33 cellular contexts compared by ENCODE assay signal in the genomic region with DNA sequence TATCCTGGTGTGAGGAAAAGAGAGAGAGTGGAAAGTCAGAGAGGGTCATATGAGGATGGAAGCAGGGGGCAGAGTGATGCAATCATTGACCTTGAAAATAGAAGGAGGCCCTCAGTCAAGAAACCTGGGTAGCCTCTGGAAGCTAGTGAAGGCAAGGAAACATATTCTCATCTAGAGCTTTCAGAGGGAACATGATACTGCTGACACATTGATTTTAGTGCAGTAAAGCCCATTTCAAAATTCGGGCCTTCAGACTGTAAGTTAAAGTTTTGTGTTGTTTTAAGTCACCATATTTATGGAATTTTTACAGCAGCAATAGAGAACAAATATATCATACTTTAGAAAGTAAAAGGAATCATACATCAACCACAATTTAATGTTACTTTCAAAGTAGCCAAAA.
DNase-seq lines count a peak whose midpoint lies in the region; ATAC-seq, FAIRE-seq and TF ChIP-seq lines count a peak whose summit lies in the region.
"Had no signal": no experiment of that assay in that cellular context is flagged by ENCODE, and none has a peak within 500 bp of the region (broad histone marks: within the 10 kb centered on the region; RNA-seq: fewer than 3 reads in every experiment).

No MANE protein-coding gene starts in this region.

- H3K18ac ChIP-seq in IMR-90 (ENCODE audit: low read depth, low read length): no peak overlapping the region

- TF ChIP-seq EP300 in HepG2 (IDR thresholded peaks at IDR 0.05; ENCODE audit: low read depth in 2 of 2, low read length in 2 of 2) (no peak), HepG2 (CRISPR knock-in tag; IDR thresholded peaks at IDR 0.05; ENCODE audit: borderline replicate concordance) (no peak), K562 (IDR thresholded peaks at IDR 0.05; ENCODE audit: low read length) (no peak), transverse colon (IDR thresholded peaks at IDR 0.05; ENCODE audit: low read depth) (no peak)

- no peak for TF ChIP-seq CTCF in HepG2 (CRISPR knock-in tag; IDR thresholded peaks at IDR 0.05)
- no peak for TF ChIP-seq CTCF in right lobe of liver (IDR thresholded peaks at IDR 0.05)
- no peak for TF ChIP-seq CTCF in IMR-90 (conservative IDR thresholded peaks at IDR 0.05; ENCODE audit: low read depth, low read length)
- no peak for TF ChIP-seq CTCF in K562 (IDR thresholded peaks at IDR 0.05 in 2 of 3, conservative IDR thresholded peaks at IDR 0.05 in 1 of 3; ENCODE audit: insufficient read depth in 2 of 3, low read depth in 1 of 3, low read length in 3 of 3)
- TF ChIP-seq CTCF in transverse colon (IDR thresholded peaks at IDR 0.05): no peak

- H3K27ac ChIP-seq in HepG2 (ENCODE audit: extremely low read length, insufficient read depth, low read length) (no peak overlapping the region), right lobe of liver (no peak overlapping the region), IMR-90 (ENCODE audit: insufficient read depth, low read length) (no peak overlapping the region), K562 (ENCODE audit: extremely low read depth, low read depth, low read length) (no peak overlapping the region), transverse colon (no peak overlapping the region)
- H3K27ac ChIP-seq: 22Rv1; A549; BLaER1; BLaER1 treated with 17β-estradiol and CSF1 and Interleukin-3, amounts not matched to agents 10 nM and 100 nM; C4-2B had no signal

- H3K4me1 ChIP-seq in HepG2 (ENCODE audit: insufficient read depth, low read length) (no peaks in the 10 kb centered on the region), right lobe of liver (no peaks in the 10 kb centered on the region), IMR-90 (ENCODE audit: control insufficient read depth, insufficient read depth, low read length) (no peaks in the 10 kb centered on the region), K562 (replicated peaks in 1 of 2; ENCODE audit: control insufficient read depth in 2 of 2, insufficient read depth in 2 of 2, low read length in 2 of 2) (no peaks in the 10 kb centered on the region), transverse colon (no peaks in the 10 kb centered on the region)
- H3K4me1 ChIP-seq: A549; BE2C; BLaER1; BLaER1 treated with 17β-estradiol and CSF1 and Interleukin-3, amounts not matched to agents 10 nM and 100 nM; Caco-2 had no signal

- no peak overlapping the region for H2BK5ac ChIP-seq in IMR-90 (ENCODE audit: low read depth, low read length, poor library complexity, severe bottlenecking)

- H3K9ac ChIP-seq in HepG2 (ENCODE audit: insufficient read depth, low read depth, low read length) (no peak overlapping the region), IMR-90 (ENCODE audit: low read depth, low read length) (no peak overlapping the region), K562 (ENCODE audit: insufficient read depth in 1 of 2, low read depth in 2 of 2, low read length in 2 of 2) (no peak overlapping the region)
- H3K9ac ChIP-seq: BLaER1; BLaER1 treated with 17β-estradiol and CSF1 and Interleukin-3, amounts not matched to agents 10 nM and 100 nM had no signal

- no peak overlapping the region for H3K56ac ChIP-seq in IMR-90 (ENCODE audit: extremely low read depth, insufficient read depth, low read length)

- TF ChIP-seq POLR2A in HepG2 (IDR thresholded peaks at IDR 0.05; ENCODE audit: insufficient read depth in 1 of 2, low read depth in 2 of 2, low read length in 2 of 2) (no peak), right lobe of liver (IDR thresholded peaks at IDR 0.05) (no peak), IMR-90 (IDR thresholded peaks at IDR 0.05; ENCODE audit: low read depth, low read length) (no peak), K562 (conservative IDR thresholded peaks at IDR 0.05) (no peak), transverse colon (IDR thresholded peaks at IDR 0.05) (no peak)

- no peak overlapping the region for H3K23ac ChIP-seq in IMR-90 (ENCODE audit: low read depth, low read length)

- no peak for FAIRE-seq in HepG2 (lab: Jason Lieb, UNC)
- no peak for FAIRE-seq in K562 (lab: Jason Lieb, UNC)
- FAIRE-seq: A204.1, A549, D721Med had no signal

- no peak overlapping the region for H2BK15ac ChIP-seq in IMR-90 (ENCODE audit: low read depth, low read length)

- no peaks in the 10 kb centered on the region for H3K27me3 ChIP-seq in HepG2 (ENCODE audit: control insufficient read depth in 1 of 2, insufficient read depth in 2 of 2, low read length in 2 of 2)
- H3K27me3 ChIP-seq in right lobe of liver: no peaks in the 10 kb centered on the region
- no peaks in the 10 kb centered on the region for H3K27me3 ChIP-seq in IMR-90 (ENCODE audit: control insufficient read depth, insufficient read depth, low read length)
- no peaks in the 10 kb centered on the region for H3K27me3 ChIP-seq in K562 (ENCODE audit: control insufficient read depth in 2 of 2, insufficient read depth in 2 of 2, low read length in 2 of 2)
- H3K27me3 ChIP-seq in transverse colon: no peaks in the 10 kb centered on the region
- H3K27me3 ChIP-seq: BE2C; BLaER1; BLaER1 treated with 17β-estradiol and CSF1 and Interleukin-3, amounts not matched to agents 10 nM and 100 nM had no signal

- no peak overlapping the region for H3K14ac ChIP-seq in IMR-90 (replicated peaks; ENCODE audit: low read depth, low read length)

- H3K9me3 ChIP-seq in HepG2 (ENCODE audit: low read length): no peaks in the 10 kb centered on the region
- H3K9me3 ChIP-seq in right lobe of liver: no peaks in the 10 kb centered on the region
- H3K9me3 ChIP-seq in IMR-90 (ENCODE audit: control insufficient read depth, insufficient read depth, low read length): 0 out of 2 replicates have a peak, but pooled peaks cover 2% of the 10 kb centered on the region
- H3K9me3 ChIP-seq in K562 (replicated peaks; ENCODE audit: control insufficient read depth, insufficient read depth, low read depth, low read length): no peaks in the 10 kb centered on the region
- H3K9me3 ChIP-seq in transverse colon: no peaks in the 10 kb centered on the region
- H3K9me3 ChIP-seq: A549; BE2C; BLaER1; BLaER1 treated with 17β-estradiol and CSF1 and Interleukin-3, amounts not matched to agents 10 nM and 100 nM; Caco-2 had no signal

- no peak overlapping the region for H4K91ac ChIP-seq in IMR-90 (ENCODE audit: insufficient read depth, low read depth, low read length)

- no peak for DNase-seq in HepG2 (ENCODE audit: low spot score)
- no peak for DNase-seq in right lobe of liver
- no peak for DNase-seq in IMR-90
- DNase-seq in K562 (ENCODE audit: extremely low read depth in 1 of 4, low spot score in 3 of 4): no peak
- no peak for DNase-seq in transverse colon
- DNase-seq in NCI-H146 treated with DMSO at 0.1 percent for 48 hours (lab: John Stamatoyannopoulos, UW; ENCODE audit: unreplicated experiment): no peak
- DNase-seq: 8988T; ACHN; AML-193; BE2C; C1 segment of cervical spinal cord; Caco-2; Calu3; CD4-positive, alpha-beta memory T cell; CD4-positive, alpha-beta T cell; CD4-positive, CD25-positive, alpha-beta regulatory T cell; CD8-positive, alpha-beta memory T cell; CD8-positive, alpha-beta T cell; COR-L47; DMS 273 treated with DMSO at 0.1 percent for 48 hours; DMS153; DMS53; DMS79; DMS79 treated with DMSO at 0.1 percent for 48 hours; DND-41; EL had no signal

- POLR2A ChIA-PET in HepG2 (lab: Yijun Ruan, JAX): no interaction called here
- POLR2A ChIA-PET in IMR-90 (lab: Charles Lee; ENCODE audit: unreplicated experiment): no interaction called here
- POLR2A ChIA-PET in K562 (lab: Yijun Ruan, JAX): no interaction called here

- H3K4me2 ChIP-seq in HepG2 (ENCODE audit: low read depth, low read length) (no peak overlapping the region), IMR-90 (ENCODE audit: low read depth, low read length) (no peak overlapping the region), K562 (ENCODE audit: insufficient read depth, low read length) (no peak overlapping the region)
- H3K4me2 ChIP-seq: A549; BLaER1; BLaER1 treated with 17β-estradiol and CSF1 and Interleukin-3, amounts not matched to agents 10 nM and 100 nM had no signal

- no peak overlapping the region for H2AK5ac ChIP-seq in IMR-90 (ENCODE audit: low read depth, low read length)

- H4K20me1 ChIP-seq in HepG2 (ENCODE audit: insufficient read depth, low read length): no peaks in the 10 kb centered on the region
- H4K20me1 ChIP-seq in IMR-90 (ENCODE audit: insufficient read depth, low read length): no peaks in the 10 kb centered on the region
- no peaks in the 10 kb centered on the region for H4K20me1 ChIP-seq in K562 (replicated peaks; ENCODE audit: control insufficient read depth, insufficient read depth, low read length)
- H4K20me1 ChIP-seq: BLaER1; BLaER1 treated with 17β-estradiol and CSF1 and Interleukin-3, amounts not matched to agents 10 nM and 100 nM had no signal

- no peak overlapping the region for H4K5ac ChIP-seq in IMR-90 (ENCODE audit: low read depth, low read length)

- H2AFZ ChIP-seq in HepG2 (ENCODE audit: low read length): no peak overlapping the region
- no peak overlapping the region for H2AFZ ChIP-seq in IMR-90 (replicated peaks; ENCODE audit: low read length, poor library complexity)
- H2AFZ ChIP-seq in K562 (ENCODE audit: low read depth, low read length): no peak overlapping the region

- H2BK20ac ChIP-seq in IMR-90 (ENCODE audit: low read depth, low read length): no peak overlapping the region

- no peaks in the 10 kb centered on the region for H3K79me2 ChIP-seq in HepG2 (ENCODE audit: insufficient read depth, low read length)
- H3K79me2 ChIP-seq in K562 (ENCODE audit: control insufficient read depth, insufficient read depth, low read length): no peaks in the 10 kb centered on the region

- H4K8ac ChIP-seq in IMR-90 (ENCODE audit: low read depth in 2 of 2, low read length in 2 of 2): no peak overlapping the region

- TF ChIP-seq RAD21 in HepG2 (CRISPR knock-in tag; IDR thresholded peaks at IDR 0.05) (no peak), IMR-90 (IDR thresholded peaks at IDR 0.05; ENCODE audit: low read length) (no peak), K562 (CRISPR knock-in tag; conservative IDR thresholded peaks at IDR 0.05 in 1 of 2, IDR thresholded peaks at IDR 0.05 in 1 of 2) (no peak)

- no peak for ATAC-seq in HepG2
- no peak for ATAC-seq in right lobe of liver
- ATAC-seq in IMR-90 (ENCODE audit: low read depth): no peak
- no peak for ATAC-seq in K562
- ATAC-seq: A549; CD8-positive, alpha-beta T cell had no signal

- no peak overlapping the region for H2BK120ac ChIP-seq in IMR-90 (ENCODE audit: low read depth, low read length)

- H3K9me1 ChIP-seq in IMR-90 (ENCODE audit: insufficient read depth, low read length) (no peaks in the 10 kb centered on the region), K562 (ENCODE audit: control insufficient read depth, insufficient read depth, low read length) (no peaks in the 10 kb centered on the region)

- H3K36me3 ChIP-seq in HepG2 (replicated peaks in 1 of 2; ENCODE audit: control insufficient read depth in 1 of 2, insufficient read depth in 2 of 2, low read length in 2 of 2): no peaks in the 10 kb centered on the region
- no peaks in the 10 kb centered on the region for H3K36me3 ChIP-seq in right lobe of liver
- H3K36me3 ChIP-seq in IMR-90 (ENCODE audit: control insufficient read depth, insufficient read depth, low read length): no peaks in the 10 kb centered on the region
- H3K36me3 ChIP-seq in K562 (ENCODE audit: control insufficient read depth, insufficient read depth, low read length): no peaks in the 10 kb centered on the region
- no peaks in the 10 kb centered on the region for H3K36me3 ChIP-seq in transverse colon
- H3K36me3 ChIP-seq: BLaER1; BLaER1 treated with 17β-estradiol and CSF1 and Interleukin-3, amounts not matched to agents 10 nM and 100 nM had no signal

- H3K79me1 ChIP-seq in IMR-90 (ENCODE audit: low read depth in 1 of 2, low read length in 2 of 2): no peaks in the 10 kb centered on the region

- dilution Hi-C loops in IMR-90 (cut with HindIII; ENCODE audit: low sequenced_read_pairs, unreplicated experiment): no loop called here

- CTCF ChIA-PET in HepG2 (lab: Yijun Ruan, JAX; ENCODE audit: low intra/inter-chr PET ratio, low total read pairs): no interaction called here
- CTCF ChIA-PET in IMR-90 (lab: Yijun Ruan, JAX): no interaction called here
- CTCF ChIA-PET in K562 (lab: Yijun Ruan, JAX; ENCODE audit: low intra/inter-chr PET ratio): no interaction called here

- WGBS in HepG2 (ENCODE audit: low lambda C conversion rate): 0% methylated on average over 1 of the region's 1 CpG
- WGBS in right lobe of liver (ENCODE audit: insufficient coverage, low coverage, low lambda C conversion rate, missing lambda C conversion rate): 25% methylated on average over 1 of the region's 1 CpG
- no CpG with 5 or more reads among the region's 1 CpG for WGBS in IMR-90 (ENCODE audit: extremely low coverage in 2 of 2, insufficient read length in 1 of 2), 2 experiments
- 0% methylated on average over 1 of the region's 1 CpG for WGBS in K562 (ENCODE audit: insufficient coverage, low coverage, missing lambda C conversion rate)
- WGBS in transverse colon (ENCODE audit: low coverage in 1 of 2), 2 donors: 50 to 70% methylated on average over 1 of the region's 1 CpG

- H3K4me3 ChIP-seq in HepG2 (replicated peaks in 1 of 3; ENCODE audit: insufficient read depth in 1 of 3, low read depth in 2 of 3, low read length in 3 of 3) (no peak overlapping the region), right lobe of liver (no peak overlapping the region), IMR-90 (ENCODE audit: insufficient read depth, low read depth, low read length) (no peak overlapping the region), K562 (no peak overlapping the region), transverse colon (no peak overlapping the region)
- H3K4me3 ChIP-seq: A549; BLaER1; BLaER1 treated with 17β-estradiol and CSF1 and Interleukin-3, amounts not matched to agents 10 nM and 100 nM had no signal

- intact Hi-C loops in HepG2 (cut with micrococcal nuclease; ENCODE audit: unreplicated experiment): no loop called here
- intact Hi-C loops in right lobe of liver (cut with DNase I): no loop called here
- intact Hi-C loops in IMR-90 (cut with micrococcal nuclease): no loop called here
- intact Hi-C loops in K562 (cut with micrococcal nuclease): no loop called here
- intact Hi-C loops in transverse colon (cut with DNase I; ENCODE audit: low total_unique reads): no loop called here

- in situ Hi-C loops in HepG2 (cut with HindIII; ENCODE audit: extremely low pct_ligation_motif_present, low pct_unique_long_range_greater_than_20kb): no loop called here
- in situ Hi-C loops in IMR-90 (cut with MboI; ENCODE audit: low sequenced_read_pairs): no loop called here
- in situ Hi-C loops in K562 (cut with MboI): no loop called here
- in situ Hi-C loops in transverse colon (cut with MboI; ENCODE audit: low pct_ligation_motif_present in 1 of 4, low pct_unique_long_range_greater_than_20kb in 1 of 4, low sequenced_read_pairs in 3 of 4): no loop called here

- H3K4ac ChIP-seq in IMR-90 (ENCODE audit: low read depth, low read length): no peak overlapping the region

- no TSS peak for BruUV-seq in HepG2 (replicated peaks; lab: Mats Ljungman, UMichigan)
- no TSS peak for BruUV-seq in IMR-90 (replicated peaks; lab: Mats Ljungman, UMichigan)
- no TSS peak for BruUV-seq in K562 (replicated peaks; lab: Mats Ljungman, UMichigan)

- no peak overlapping the region for H2AK9ac ChIP-seq in IMR-90 (replicated peaks; ENCODE audit: low read depth, low read length, poor library complexity)
